10 cellular contexts compared by ENCODE assay signal in the genomic region with DNA sequence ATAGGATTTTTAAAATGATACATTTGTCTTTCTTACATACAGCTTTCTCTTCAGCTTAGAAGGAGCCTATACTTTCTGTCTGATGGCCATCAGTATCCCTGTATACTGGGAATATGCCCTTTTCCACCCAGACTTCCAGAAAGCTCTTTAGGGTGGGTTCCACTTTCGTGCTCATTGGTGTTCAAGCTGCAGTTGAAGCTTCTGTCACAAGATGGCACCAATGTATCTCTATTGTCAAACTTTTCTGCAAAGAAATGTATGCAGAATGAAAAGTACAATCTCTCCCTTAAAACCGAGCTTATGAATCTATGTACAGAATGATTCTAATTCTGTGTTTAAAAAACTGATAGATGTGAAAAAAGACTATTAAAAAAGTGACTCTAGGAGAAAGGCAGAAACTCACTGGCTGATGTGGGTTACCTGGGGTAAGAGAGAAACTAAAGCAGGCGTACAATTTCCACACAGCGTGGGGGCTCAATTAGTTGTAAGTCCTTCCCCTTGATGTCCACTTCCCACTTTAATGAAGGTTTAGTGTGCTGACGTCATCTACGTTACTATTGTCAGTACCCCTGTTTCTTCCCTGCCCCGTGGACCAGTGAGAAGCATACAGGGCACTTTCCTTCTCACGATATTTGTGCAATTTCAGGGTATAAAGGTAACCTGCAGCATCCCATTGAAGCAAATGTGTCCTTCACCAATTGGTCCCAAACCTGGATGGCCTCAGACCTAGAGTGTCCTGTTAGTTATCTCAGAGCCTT. TPM values are rescaled to one million over a fixed set of nuclear protein-coding genes. Genes with fewer than 3 reads are reported as not detected.
A peak's percentile ranks its signal among the peaks of the same experiment; 100 is the strongest.
DNase-seq lines count a peak whose midpoint lies in the region; ATAC-seq and TF ChIP-seq lines count a peak whose summit lies in the region.
"Had no signal": no experiment of that assay in that cellular context is flagged by ENCODE, and none has a peak within 500 bp of the region (broad histone marks: within the 10 kb centered on the region; RNA-seq: fewer than 3 reads in every experiment).

No MANE protein-coding gene starts in this region.

- H3K4me1 ChIP-seq in foreskin keratinocyte = no peaks in the 10 kb centered on the region
- no peaks in the 10 kb centered on the region for H3K4me1 ChIP-seq in testis

- H3K4me1 Mint-ChIP-seq in CD4-positive, alpha-beta T cell (ENCODE audit: low read depth) = no peaks in the 10 kb centered on the region

- no peak overlapping the region for H3K27ac ChIP-seq in CD4-positive, alpha-beta T cell (ENCODE audit: low read depth, low read length)
- H3K27ac ChIP-seq in foreskin keratinocyte = no peak overlapping the region
- no peak overlapping the region for H3K27ac ChIP-seq in testis

- no peaks in the 10 kb centered on the region for H3K36me3 ChIP-seq in testis (ENCODE audit: low read depth, missing control alignments)

- H3K27me3 Mint-ChIP-seq in CD4-positive, alpha-beta T cell = peaks cover 9% of the 10 kb centered on the region

- H3K27me3 ChIP-seq in CD4-positive, alpha-beta T cell (ENCODE audit: control insufficient read depth, insufficient read depth, low read length) = no peaks in the 10 kb centered on the region
- H3K27me3 ChIP-seq in foreskin keratinocyte (no peaks in the 10 kb centered on the region), testis (no peaks in the 10 kb centered on the region)

- H3K4me3 Mint-ChIP-seq in CD4-positive, alpha-beta T cell = no peak overlapping the region
- H3K4me3 Mint-ChIP-seq: stimulated activated naive CD8-positive, alpha-beta T cell treated with anti-CD3 and anti-CD28 coated beads, Interleukin-15, Interleukin-2, amounts not matched to agents 100 ng/mL and 50 ng/mL, for 24 hours had no signal

- peak in 1 of 10 experiments; percentile 2 for DNase-seq in CD4-positive, alpha-beta T cell
- DNase-seq in GM20000 (ENCODE audit: low spot score) (no peak), foreskin keratinocyte (peak in 1 of 2 donors; percentile 0), testis (peak; percentile 16), COLO668 (lab: John Stamatoyannopoulos, UW; ENCODE audit: unreplicated experiment) (no peak)
- no peak for DNase-seq in stimulated activated naive CD4-positive, alpha-beta T cell treated with Interleukin-2 at 50 U/mL for 16 hours (lab: John Stamatoyannopoulos, UW)

- no peak overlapping the region for H3K27ac Mint-ChIP-seq in CD4-positive, alpha-beta T cell
- H3K27ac Mint-ChIP-seq: stimulated activated naive CD8-positive, alpha-beta T cell treated with anti-CD3 and anti-CD28 coated beads, Interleukin-15, Interleukin-2, amounts not matched to agents 100 ng/mL and 50 ng/mL, for 24 hours had no signal

- no peaks in the 10 kb centered on the region for H3K9me3 ChIP-seq in CD4-positive, alpha-beta T cell (ENCODE audit: control insufficient read depth, low read length)
- H3K9me3 ChIP-seq in testis = no peaks in the 10 kb centered on the region

- CTCF ChIA-PET in CD4-positive, alpha-beta T cell (lab: Charles Lee) = interaction anchor here (0.7 to 0.8 kb wide), 2 partner anchors 833 to 883 kb away, joined by 3 read pairs; no protein-coding TSS in a partner anchor

- H3K36me3 Mint-ChIP-seq in CD4-positive, alpha-beta T cell (ENCODE audit: low read depth) = no peaks in the 10 kb centered on the region

- WGBS in testis, 2 donors = 45 to 76% methylated on average over 8 of the region's 8 CpGs

- no peak overlapping the region for H3K4me3 ChIP-seq in testis

- no peak for ATAC-seq in CD4-positive, alpha-beta T cell (ENCODE audit: poor library complexity)
- peak; percentile 54; the same call in 2 of the 3 replicates for ATAC-seq in SK-N-SH treated with all-trans-retinoic acid at 6 μM for 48 hours
- ATAC-seq in foreskin keratinocyte = no peak
- no peak for ATAC-seq in GM19397 (IDR thresholded peaks at IDR 0.05; ENCODE audit: unreplicated experiment)

- intact Hi-C loops in CD4-positive, alpha-beta T cell (cut with DNase I, micrococcal nuclease) = loop anchor here (2.0 to 10.0 kb wide), 3 partner anchors 794 to 833 kb away; no protein-coding TSS in a partner anchor
- intact Hi-C loops in testis (cut with DNase I; ENCODE audit: low total_unique reads) = no loop called here

- peak; percentile 46 for TF ChIP-seq CTCF in CD4-positive, alpha-beta T cell (IDR thresholded peaks at IDR 0.05)
- TF ChIP-seq CTCF in GM20000 (IDR thresholded peaks at IDR 0.05; ENCODE audit: extremely low read depth, missing control alignments) (peak; percentile 14), foreskin keratinocyte (conservative IDR thresholded peaks at IDR 0.05) (peak; percentile 51), testis (IDR thresholded peaks at IDR 0.05) (peak in 2 of 3 experiments; percentile 19 to 26)

- POLR2A ChIA-PET in CD4-positive, alpha-beta T cell (lab: Charles Lee) = no interaction called here

- no peak for TF ChIP-seq POLR2A in testis (IDR thresholded peaks at IDR 0.05)

- no peaks in the 10 kb centered on the region for H3K9me3 Mint-ChIP-seq in CD4-positive, alpha-beta T cell
- H3K9me3 Mint-ChIP-seq: stimulated activated naive CD8-positive, alpha-beta T cell treated with anti-CD3 and anti-CD28 coated beads, Interleukin-15, Interleukin-2, amounts not matched to agents 100 ng/mL and 50 ng/mL, for 24 hours had no signal

TF ChIP-seq in SK-N-SH treated with all-trans-retinoic acid at 6 μM for 48 hours, 23 proteins besides CTCF, POLR2A, EP300 and RAD21 (continues in another document):
- TF ChIP-seq TOX (CRISPR knock-in tag; IDR thresholded peaks at IDR 0.05; ENCODE audit: borderline replicate concordance) = no peak
- no peak for TF ChIP-seq RARB (CRISPR knock-in tag; IDR thresholded peaks at IDR 0.05)
- no peak for TF ChIP-seq ZNF70 (CRISPR knock-in tag; IDR thresholded peaks at IDR 0.05)
- no peak for TF ChIP-seq CREB5 (CRISPR knock-in tag; IDR thresholded peaks at IDR 0.05; ENCODE audit: low read depth)
- no peak for TF ChIP-seq ZFP3 (CRISPR knock-in tag; IDR thresholded peaks at IDR 0.05)
- TF ChIP-seq ARNTL (CRISPR knock-in tag; IDR thresholded peaks at IDR 0.05; ENCODE audit: borderline replicate concordance, low read depth) = no peak
- TF ChIP-seq CSDC2 (CRISPR knock-in tag; IDR thresholded peaks at IDR 0.05) = no peak
- no peak for TF ChIP-seq ZFP30 (CRISPR knock-in tag; IDR thresholded peaks at IDR 0.05)
- TF ChIP-seq ISL1 (CRISPR knock-in tag; IDR thresholded peaks at IDR 0.05) = no peak
- TF ChIP-seq, protein P1, sequence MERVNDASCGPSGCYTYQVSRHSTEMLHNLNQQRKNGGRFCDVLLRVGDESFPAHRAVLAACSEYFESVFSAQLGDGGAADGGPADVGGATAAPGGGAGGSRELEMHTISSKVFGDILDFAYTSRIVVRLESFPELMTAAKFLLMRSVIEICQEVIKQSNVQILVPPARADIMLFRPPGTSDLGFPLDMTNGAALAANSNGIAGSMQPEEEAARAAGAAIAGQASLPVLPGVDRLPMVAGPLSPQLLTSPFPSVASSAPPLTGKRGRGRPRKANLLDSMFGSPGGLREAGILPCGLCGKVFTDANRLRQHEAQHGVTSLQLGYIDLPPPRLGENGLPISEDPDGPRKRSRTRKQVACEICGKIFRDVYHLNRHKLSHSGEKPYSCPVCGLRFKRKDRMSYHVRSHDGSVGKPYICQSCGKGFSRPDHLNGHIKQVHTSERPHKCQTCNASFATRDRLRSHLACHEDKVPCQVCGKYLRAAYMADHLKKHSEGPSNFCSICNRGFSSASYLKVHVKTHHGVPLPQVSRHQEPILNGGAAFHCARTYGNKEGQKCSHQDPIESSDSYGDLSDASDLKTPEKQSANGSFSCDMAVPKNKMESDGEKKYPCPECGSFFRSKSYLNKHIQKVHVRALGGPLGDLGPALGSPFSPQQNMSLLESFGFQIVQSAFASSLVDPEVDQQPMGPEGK (CRISPR knock-in tag; IDR thresholded peaks at IDR 0.05; ENCODE audit: borderline replicate concordance) = no peak
- no peak for TF ChIP-seq ZC3H10 (CRISPR knock-in tag; IDR thresholded peaks at IDR 0.05)
- TF ChIP-seq PPARA (CRISPR knock-in tag; IDR thresholded peaks at IDR 0.05; ENCODE audit: borderline replicate concordance) = no peak
- no peak for TF ChIP-seq CSRNP3 (CRISPR knock-in tag; IDR thresholded peaks at IDR 0.05)
- no peak for TF ChIP-seq ESRRG (CRISPR knock-in tag; IDR thresholded peaks at IDR 0.05)

RNA-seq across cellular contexts. Expression of gene TCEAL2, which starts 57.3 kb away (rescaled TPM):
- 1 to 10 TPM in 1 of 2 experiments, under 1 TPM in 1; 0.59 to 1.2 TPM for total RNA-seq in CD4-positive, alpha-beta T cell
- total RNA-seq in foreskin keratinocyte (not detected in 2 replicates), testis (10 to 100 TPM; 52.0 to 63.0 TPM)
- polyA plus RNA-seq in foreskin keratinocyte (not detected in 2 replicates), testis (ENCODE audit: insufficient read depth, low read depth, low replicate concordance) (37.2 TPM)
- total RNA-seq: glomerular endothelial cell had no signal

Comparison
In these comparisons a context has a peak if more than half of its experiments do, and no peak if none do; other contexts are left out.
1. RNA of gene TCEAL2, which starts 57.3 kb away (total RNA-seq): 52.0 to 63.0 TPM in testis; 0.59 to 1.2 TPM in CD4-positive, alpha-beta T cell and not detected in foreskin keratinocyte; every median in the first group is over 10 times any median in the second.
2. Peak in every context shown above with its lines, with median percentiles within 50 percentile points of each other: CTCF ChIP-seq.